Comparison of ENCODE assay signal across 19 cellular contexts in the genomic region with DNA sequence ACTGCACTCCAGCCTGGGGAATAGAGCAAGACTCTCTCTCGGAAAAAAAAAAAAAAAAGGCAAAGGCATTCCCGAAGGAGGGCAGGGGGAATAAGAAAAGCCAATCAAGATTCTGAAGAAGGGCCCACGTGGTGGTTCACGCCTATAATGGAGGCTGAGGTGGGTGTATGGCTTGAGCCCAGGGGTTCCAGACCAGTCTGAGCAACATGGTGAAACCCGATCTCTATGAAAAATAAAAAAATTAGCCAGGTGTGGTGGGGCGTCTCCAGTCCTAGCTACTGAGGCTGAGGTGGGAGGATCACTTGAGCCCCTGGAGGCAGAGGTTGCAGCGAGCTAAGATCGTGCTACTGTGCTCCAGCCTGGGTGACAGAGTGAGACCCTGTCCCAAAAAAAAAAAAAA. TPM values are rescaled to one million over a fixed set of nuclear protein-coding genes. Genes with fewer than 3 reads are reported as not detected.
"Had no signal": no experiment of that assay in that cellular context is flagged by ENCODE, and none has a peak within 500 bp of the region (broad histone marks: within the 10 kb centered on the region; RNA-seq: fewer than 3 reads in every experiment).

No MANE protein-coding gene starts in this region.

- H3K4me3 ChIP-seq: left ventricle myocardium inferior, lower lobe of right lung, psoas muscle, right lobe of liver, testis, tibial nerve had no signal

- ATAC-seq: effector memory CD8-positive, alpha-beta T cell; foreskin keratinocyte; lower lobe of right lung; natural killer cell; psoas muscle; right lobe of liver; stimulated activated memory B cell treated with anti-CD40 and anti-IgM and Interleukin-4, amounts not matched to agents 10 μg/mL and 1 μg/mL and 100 μg/mL, for 72 hours; stimulated activated naive CD8-positive, alpha-beta T cell treated with anti-CD3 and anti-CD28 coated beads, Interleukin-15, amount 100 ng/mL, for 72 hours had no signal

- DNase-seq: effector memory CD8-positive, alpha-beta T cell; foreskin keratinocyte; immature natural killer cell; left ventricle myocardium inferior; lower lobe of right lung; natural killer cell; psoas muscle; retina; right lobe of liver; stimulated activated CD4-positive, alpha-beta T cell treated with anti-CD3 and anti-CD28 coated beads, Interleukin-4, amount 100 ng/mL, for 1 hour; stimulated activated naive CD8-positive, alpha-beta T cell treated with anti-CD3 and anti-CD28 coated beads, Interleukin-15, amount 100 ng/mL, for 72 hours; testis had no signal

- H3K4me3 Mint-ChIP-seq: effector memory CD8-positive, alpha-beta T cell; immature natural killer cell; memory B cell; mesothelial cell of epicardium; natural killer cell; stimulated activated memory B cell treated with anti-CD40 and anti-IgM and Interleukin-4, amounts not matched to agents 10 μg/mL and 1 μg/mL and 100 μg/mL, for 72 hours; stimulated activated naive CD8-positive, alpha-beta T cell treated with anti-CD3 and anti-CD28 coated beads, Interleukin-15, amount 100 ng/mL, for 72 hours had no signal

- H3K36me3 ChIP-seq: left ventricle myocardium inferior, lower lobe of right lung, right lobe of liver, tibial nerve had no signal

- H3K36me3 Mint-ChIP-seq: immature natural killer cell; mesothelial cell of epicardium; natural killer cell; stimulated activated memory B cell treated with anti-CD40 and anti-IgM and Interleukin-4, amounts not matched to agents 10 μg/mL and 1 μg/mL and 100 μg/mL, for 72 hours had no signal

- H3K27ac Mint-ChIP-seq: effector memory CD8-positive, alpha-beta T cell; memory B cell; natural killer cell; stimulated activated memory B cell treated with anti-CD40 and anti-IgM and Interleukin-4, amounts not matched to agents 10 μg/mL and 1 μg/mL and 100 μg/mL, for 72 hours; stimulated activated naive CD8-positive, alpha-beta T cell treated with anti-CD3 and anti-CD28 coated beads, Interleukin-15, amount 100 ng/mL, for 72 hours had no signal

- H3K27me3 ChIP-seq: foreskin keratinocyte, right lobe of liver, testis, tibial nerve had no signal

- H3K9me3 Mint-ChIP-seq: effector memory CD8-positive, alpha-beta T cell; immature natural killer cell; memory B cell; natural killer cell; stimulated activated memory B cell treated with anti-CD40 and anti-IgM and Interleukin-4, amounts not matched to agents 10 μg/mL and 1 μg/mL and 100 μg/mL, for 72 hours; stimulated activated naive CD8-positive, alpha-beta T cell treated with anti-CD3 and anti-CD28 coated beads, Interleukin-15, amount 100 ng/mL, for 72 hours had no signal

- H3K9me3 ChIP-seq: left ventricle myocardium inferior, lower lobe of right lung, psoas muscle, right lobe of liver, testis, tibial nerve had no signal

- H3K27ac ChIP-seq: foreskin keratinocyte, left ventricle myocardium inferior, lower lobe of right lung, psoas muscle, right lobe of liver, testis, tibial nerve had no signal

- FAIRE-seq: keratinocyte had no signal

RNA-seq across cellular contexts. Expression of a gene that starts 10.5 kb away (rescaled TPM):
- total RNA-seq: epithelial cell of proximal tubule, left ventricle myocardium inferior, myocyte had no signal

RNA-seq across cellular contexts. Expression of a gene that starts 27.5 kb away (rescaled TPM):
- total RNA-seq: foreskin keratinocyte, myocyte had no signal
- polyA plus RNA-seq: foreskin keratinocyte had no signal
